Comparison of ENCODE assay signal across 16 cellular contexts in the genomic region with DNA sequence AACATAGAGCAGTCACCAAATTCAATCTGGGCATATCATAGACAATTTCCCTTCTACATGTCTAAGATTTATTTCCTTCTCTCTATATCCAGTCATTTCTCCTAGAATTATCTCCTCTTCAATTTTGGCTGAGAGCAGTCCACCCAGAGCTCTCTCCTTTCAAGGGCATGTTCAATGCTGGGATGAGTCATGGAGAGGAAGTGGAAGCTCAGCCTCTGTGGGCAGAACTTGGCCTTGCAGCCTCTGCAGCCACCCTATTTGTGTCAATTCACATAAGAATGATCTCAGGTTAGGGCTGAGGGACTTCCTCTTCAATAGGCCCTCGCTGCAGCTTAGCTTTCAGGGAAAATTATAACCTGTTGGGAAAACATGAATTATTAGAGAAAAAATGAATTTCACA.
DNase-seq lines count a peak whose midpoint lies in the region; ATAC-seq and TF ChIP-seq lines count a peak whose summit lies in the region.
"Had no signal": no experiment of that assay in that cellular context is flagged by ENCODE, and none has a peak within 500 bp of the region (broad histone marks: within the 10 kb centered on the region; RNA-seq: fewer than 3 reads in every experiment).

No MANE protein-coding gene starts in this region.

- peaks cover 7% of the 10 kb centered on the region for H3K9me3 Mint-ChIP-seq in WTC11
- peaks cover 30% of the 10 kb centered on the region for H3K9me3 Mint-ChIP-seq in CD4-positive, alpha-beta T cell
- H3K9me3 Mint-ChIP-seq in activated T-helper 17 cell treated with anti-CD3 and anti-CD28 coated beads, Interleukin-2, amount 50 U/mL, for 72 hours, result peaks cover 22% of the 10 kb centered on the region

- H3K4me3 ChIP-seq in NB4 (ENCODE audit: low read depth, low read length), result no peak overlapping the region
- H3K4me3 ChIP-seq: BLaER1 treated with 17β-estradiol and CSF1 and Interleukin-3, amounts not matched to agents 10 nM and 100 nM; cardiac muscle cell had no signal

- no peak overlapping the region for H3K4me3 Mint-ChIP-seq in WTC11
- H3K4me3 Mint-ChIP-seq in CD4-positive, alpha-beta T cell, result no peak overlapping the region
- H3K4me3 Mint-ChIP-seq in activated T-helper 17 cell treated with anti-CD3 and anti-CD28 coated beads, Interleukin-2, amount 50 U/mL, for 72 hours, result no peak overlapping the region
- H3K4me3 Mint-ChIP-seq: stimulated activated naive B cell treated with anti-CD40 and anti-IgM and Interleukin-4, amounts not matched to agents 10 μg/mL and 1 μg/mL and 100 μg/mL, for 72 hours had no signal

- peak overlapping the region; percentile 75; the same call in 1 of the 2 replicates for H3K27ac Mint-ChIP-seq in WTC11
- no peak overlapping the region for H3K27ac Mint-ChIP-seq in CD4-positive, alpha-beta T cell
- H3K27ac Mint-ChIP-seq in activated T-helper 17 cell treated with anti-CD3 and anti-CD28 coated beads, Interleukin-2, amount 50 U/mL, for 72 hours, result no peak overlapping the region
- H3K27ac Mint-ChIP-seq: activated T-helper 2 cell treated with anti-CD3 and anti-CD28 coated beads, Interferon-gamma antibody, Interleukin-2, Interleukin-4, amounts not matched to agents 10 μg/mL and 5 μg/mL and 100 μg/mL, durations not matched to agents 14 hours and 24 hours and 36 hours; stimulated activated naive B cell treated with anti-CD40 and anti-IgM and Interleukin-4, amounts not matched to agents 10 μg/mL and 1 μg/mL and 100 μg/mL, for 72 hours had no signal

- ATAC-seq in GM18868 (IDR thresholded peaks at IDR 0.05; ENCODE audit: unreplicated experiment) (peak; percentile 47), WTC11 (peak; percentile 99), GM18870 (IDR thresholded peaks at IDR 0.05; ENCODE audit: unreplicated experiment) (no peak), GM19455 (IDR thresholded peaks at IDR 0.05; ENCODE audit: unreplicated experiment) (no peak)
- ATAC-seq in CD4-positive, alpha-beta T cell (ENCODE audit: poor library complexity), result no peak
- no peak for ATAC-seq in activated T-helper 17 cell treated with anti-CD3 and anti-CD28 coated beads, Interleukin-2, amount 50 U/mL, for 72 hours (replicated peaks)

- DNase-seq in NB4 (ENCODE audit: low read depth) (peak; percentile 82), WTC11 (ENCODE audit: low spot score) (no peak), kidney glomerular epithelial cell (lab: John Stamatoyannopoulos, UW) (peak; percentile 55)
- DNase-seq in CD4-positive, alpha-beta T cell, result no peak
- DNase-seq: activated CD4-positive, alpha-beta T cell treated with anti-CD3 and anti-CD28 coated beads for 48 hours; midbrain; NCI-H526; posterior cingulate gyrus; stimulated activated naive B cell treated with anti-CD40 and anti-IgM and Interleukin-4, amounts not matched to agents 10 μg/mL and 1 μg/mL and 100 μg/mL, for 72 hours had no signal

- H3K27ac ChIP-seq in CD4-positive, alpha-beta T cell (ENCODE audit: low read depth, low read length), result no peak overlapping the region
- H3K27ac ChIP-seq: BLaER1 treated with 17β-estradiol and CSF1 and Interleukin-3, amounts not matched to agents 10 nM and 100 nM; cardiac muscle cell had no signal

- POLR2A ChIA-PET in WTC11 (lab: Charles Lee), result no interaction called here
- POLR2A ChIA-PET in CD4-positive, alpha-beta T cell (lab: Charles Lee), result no interaction called here

- CTCF ChIA-PET in WTC11 (lab: Charles Lee), result no interaction called here
- CTCF ChIA-PET in CD4-positive, alpha-beta T cell (lab: Charles Lee), result no interaction called here

- no peaks in the 10 kb centered on the region for H3K27me3 ChIP-seq in CD4-positive, alpha-beta T cell (ENCODE audit: control insufficient read depth, insufficient read depth, low read length)
- H3K27me3 ChIP-seq: BLaER1 treated with 17β-estradiol and CSF1 and Interleukin-3, amounts not matched to agents 10 nM and 100 nM; cardiac muscle cell had no signal

- peak; percentile 6 for TF ChIP-seq CTCF in NB4 (IDR thresholded peaks at IDR 0.05; ENCODE audit: low read depth, low read length)
- TF ChIP-seq CTCF in WTC11 (IDR thresholded peaks at IDR 0.05), result no peak
- no peak for TF ChIP-seq CTCF in CD4-positive, alpha-beta T cell (IDR thresholded peaks at IDR 0.05)

- TF ChIP-seq POLR2A in NB4 (IDR thresholded peaks at IDR 0.05; ENCODE audit: extremely low read depth, insufficient read length), result no peak

- H3K9me3 ChIP-seq in CD4-positive, alpha-beta T cell (ENCODE audit: control insufficient read depth, low read length), result peaks cover 8% of the 10 kb centered on the region
- H3K9me3 ChIP-seq: BLaER1 treated with 17β-estradiol and CSF1 and Interleukin-3, amounts not matched to agents 10 nM and 100 nM had no signal

- H3K4me1 Mint-ChIP-seq in WTC11, result peaks cover 10% of the 10 kb centered on the region
- no peaks in the 10 kb centered on the region for H3K4me1 Mint-ChIP-seq in CD4-positive, alpha-beta T cell (ENCODE audit: low read depth)
- H3K4me1 Mint-ChIP-seq in activated T-helper 17 cell treated with anti-CD3 and anti-CD28 coated beads, Interleukin-2, amount 50 U/mL, for 72 hours, result no peaks in the 10 kb centered on the region
- H3K4me1 Mint-ChIP-seq: stimulated activated naive B cell treated with anti-CD40 and anti-IgM and Interleukin-4, amounts not matched to agents 10 μg/mL and 1 μg/mL and 100 μg/mL, for 72 hours had no signal

- no peaks in the 10 kb centered on the region for H3K36me3 Mint-ChIP-seq in WTC11
- H3K36me3 Mint-ChIP-seq in CD4-positive, alpha-beta T cell (ENCODE audit: low read depth), result no peaks in the 10 kb centered on the region
- no peaks in the 10 kb centered on the region for H3K36me3 Mint-ChIP-seq in activated T-helper 17 cell treated with anti-CD3 and anti-CD28 coated beads, Interleukin-2, amount 50 U/mL, for 72 hours (ENCODE audit: low read depth)
- H3K36me3 Mint-ChIP-seq: stimulated activated naive B cell treated with anti-CD40 and anti-IgM and Interleukin-4, amounts not matched to agents 10 μg/mL and 1 μg/mL and 100 μg/mL, for 72 hours had no signal

- H3K27me3 Mint-ChIP-seq in WTC11 (ENCODE audit: low read depth), result no peaks in the 10 kb centered on the region
- H3K27me3 Mint-ChIP-seq in CD4-positive, alpha-beta T cell, result no peaks in the 10 kb centered on the region
- no peaks in the 10 kb centered on the region for H3K27me3 Mint-ChIP-seq in activated T-helper 17 cell treated with anti-CD3 and anti-CD28 coated beads, Interleukin-2, amount 50 U/mL, for 72 hours
- H3K27me3 Mint-ChIP-seq: stimulated activated naive B cell treated with anti-CD40 and anti-IgM and Interleukin-4, amounts not matched to agents 10 μg/mL and 1 μg/mL and 100 μg/mL, for 72 hours had no signal

- intact Hi-C loops in CD4-positive, alpha-beta T cell (cut with DNase I, micrococcal nuclease), result no loop called here

TF ChIP-seq in WTC11, 78 proteins besides CTCF, POLR2A, EP300 and RAD21 (continues in another document):
- TF ChIP-seq, protein P1, sequence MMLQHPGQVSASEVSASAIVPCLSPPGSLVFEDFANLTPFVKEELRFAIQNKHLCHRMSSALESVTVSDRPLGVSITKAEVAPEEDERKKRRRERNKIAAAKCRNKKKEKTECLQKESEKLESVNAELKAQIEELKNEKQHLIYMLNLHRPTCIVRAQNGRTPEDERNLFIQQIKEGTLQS (CRISPR knock-in tag; conservative IDR thresholded peaks at IDR 0.05), result no peak
- TF ChIP-seq MYBL2 (CRISPR knock-in tag; IDR thresholded peaks at IDR 0.05) (no peak), ZNF423 (CRISPR knock-in tag; IDR thresholded peaks at IDR 0.05) (no peak), SP1 (CRISPR knock-in tag; conservative IDR thresholded peaks at IDR 0.05) (no peak), EMX1 (CRISPR knock-in tag; IDR thresholded peaks at IDR 0.05) (no peak), NR1H2 (CRISPR knock-in tag; IDR thresholded peaks at IDR 0.05) (no peak), ZNF232 (CRISPR knock-in tag; IDR thresholded peaks at IDR 0.05) (no peak), ETV6 (CRISPR knock-in tag; IDR thresholded peaks at IDR 0.05) (no peak), E2F1 (CRISPR knock-in tag; IDR thresholded peaks at IDR 0.05) (no peak), NR3C1 (CRISPR knock-in tag; conservative IDR thresholded peaks at IDR 0.05; ENCODE audit: low read depth) (no peak)
- TF ChIP-seq, protein P2, sequence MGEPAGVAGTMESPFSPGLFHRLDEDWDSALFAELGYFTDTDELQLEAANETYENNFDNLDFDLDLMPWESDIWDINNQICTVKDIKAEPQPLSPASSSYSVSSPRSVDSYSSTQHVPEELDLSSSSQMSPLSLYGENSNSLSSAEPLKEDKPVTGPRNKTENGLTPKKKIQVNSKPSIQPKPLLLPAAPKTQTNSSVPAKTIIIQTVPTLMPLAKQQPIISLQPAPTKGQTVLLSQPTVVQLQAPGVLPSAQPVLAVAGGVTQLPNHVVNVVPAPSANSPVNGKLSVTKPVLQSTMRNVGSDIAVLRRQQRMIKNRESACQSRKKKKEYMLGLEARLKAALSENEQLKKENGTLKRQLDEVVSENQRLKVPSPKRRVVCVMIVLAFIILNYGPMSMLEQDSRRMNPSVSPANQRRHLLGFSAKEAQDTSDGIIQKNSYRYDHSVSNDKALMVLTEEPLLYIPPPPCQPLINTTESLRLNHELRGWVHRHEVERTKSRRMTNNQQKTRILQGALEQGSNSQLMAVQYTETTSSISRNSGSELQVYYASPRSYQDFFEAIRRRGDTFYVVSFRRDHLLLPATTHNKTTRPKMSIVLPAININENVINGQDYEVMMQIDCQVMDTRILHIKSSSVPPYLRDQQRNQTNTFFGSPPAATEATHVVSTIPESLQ (CRISPR knock-in tag; IDR thresholded peaks at IDR 0.05), result no peak

Comparison
In these comparisons a context has a peak if more than half of its experiments do, and no peak if none do; other contexts are left out.
1. ATAC-seq: peak in GM18868 (single experiment) and WTC11 (single experiment); none in CD4-positive, alpha-beta T cell (single experiment), GM18870 (single experiment), activated T-helper 17 cell treated with anti-CD3 and anti-CD28 coated beads, Interleukin-2, amount 50 U/mL, for 72 hours (single experiment) and GM19455 (single experiment).
2. DNase-seq: peak in NB4 (single experiment) and kidney glomerular epithelial cell (single experiment); none in WTC11 (single experiment) and CD4-positive, alpha-beta T cell (0 of 10).